ENCODE assay signal across 21 cellular contexts in the genomic region with DNA sequence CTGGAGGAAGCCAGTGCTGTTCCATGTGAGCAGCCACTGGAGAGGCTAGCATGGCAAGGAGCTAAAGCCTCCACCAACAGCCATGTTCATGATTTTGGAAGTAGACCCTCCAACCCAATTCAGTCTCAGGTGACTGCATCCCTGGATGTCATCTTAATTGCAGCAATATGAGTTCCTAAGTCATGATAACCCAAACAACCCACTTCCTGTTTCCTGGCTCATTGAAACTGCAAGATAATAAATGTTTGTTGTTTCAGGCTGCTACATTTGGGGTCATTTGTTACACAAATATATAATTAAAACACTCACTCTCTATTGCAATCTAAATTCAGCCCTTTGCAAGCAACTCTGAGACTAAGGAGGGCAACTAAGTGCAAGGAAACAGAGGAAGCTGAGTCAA.
DNase-seq lines count a peak whose midpoint lies in the region; ATAC-seq, FAIRE-seq and TF ChIP-seq lines count a peak whose summit lies in the region.
"Had no signal": no experiment of that assay in that cellular context is flagged by ENCODE, and none has a peak within 500 bp of the region (broad histone marks: within the 10 kb centered on the region; RNA-seq: fewer than 3 reads in every experiment).

No MANE protein-coding gene starts in this region.

- no peaks in the 10 kb centered on the region for H3K9me1 ChIP-seq in endothelial cell of umbilical vein (replicated peaks; ENCODE audit: control insufficient read depth, extremely low read depth, insufficient read depth, low read length)

- no peak for FAIRE-seq in endothelial cell of umbilical vein (lab: Jason Lieb, UNC)

- H3K79me2 ChIP-seq in endothelial cell of umbilical vein (ENCODE audit: control insufficient read depth, insufficient read depth, low read length), result no peaks in the 10 kb centered on the region

- BruUV-seq in endothelial cell of umbilical vein (replicated peaks; lab: Mats Ljungman, UMichigan), result no TSS peak

- TF ChIP-seq CTCF in endothelial cell of umbilical vein (IDR thresholded peaks at IDR 0.05; ENCODE audit: extremely low read depth in 1 of 2, insufficient read depth in 1 of 2, low read depth in 1 of 2, low read length in 2 of 2) (no peak), gastrocnemius medialis (IDR thresholded peaks at IDR 0.05 in 4 of 5, conservative IDR thresholded peaks at IDR 0.05 in 1 of 5) (no peak), heart left ventricle (IDR thresholded peaks at IDR 0.05) (no peak)

- H3K4me1 ChIP-seq in BLaER1, result peaks cover 15% of the 10 kb centered on the region
- peaks cover 0 to 20% (median 17%) of the 10 kb centered on the region in 10 experiments; a peak in 17 of 20 replicates for H3K4me1 ChIP-seq in BLaER1 treated with 17β-estradiol and CSF1 and Interleukin-3, amounts not matched to agents 10 nM and 100 nM
- H3K4me1 ChIP-seq in endothelial cell of umbilical vein (ENCODE audit: control insufficient read depth, extremely low read depth, insufficient read depth, low read length), result no peaks in the 10 kb centered on the region
- H3K4me1 ChIP-seq in gastrocnemius medialis, result no peaks in the 10 kb centered on the region
- peaks cover 0 to 3% (median 0%) of the 10 kb centered on the region in 12 donors for H3K4me1 ChIP-seq in heart left ventricle

- DNase-seq in NCI-H748 treated with DMSO at 0.1 percent for 48 hours (lab: John Stamatoyannopoulos, UW) (peak; percentile 66), endothelial cell of umbilical vein (ENCODE audit: low read depth, low spot score) (peak; percentile 12), gastrocnemius medialis (no peak), EL (no peak), heart left ventricle (no peak)
- DNase-seq: CD8-positive, alpha-beta memory T cell; DMS 273 treated with DMSO at 0.1 percent for 48 hours; DND-41; GOT3; NCI-H1092; NCI-H1417 treated with DMSO at 0.1 percent for 48 hours; NCI-H187 treated with DMSO at 0.1 percent for 48 hours; NCI-H446; NCI-H524 treated with DMSO at 0.1 percent for 48 hours; PC-9; T-cell had no signal

- H3K27ac ChIP-seq in BLaER1 (no peak overlapping the region), endothelial cell of umbilical vein (ENCODE audit: insufficient read depth, low read depth, low read length) (no peak overlapping the region), gastrocnemius medialis (no peak overlapping the region), heart left ventricle (no peak overlapping the region)
- no peak overlapping the region for H3K27ac ChIP-seq in BLaER1 treated with 17β-estradiol and CSF1 and Interleukin-3, amounts not matched to agents 10 nM and 100 nM
- H3K27ac ChIP-seq: PC-9 had no signal

- H2AFZ ChIP-seq in endothelial cell of umbilical vein (ENCODE audit: low read depth, low read length), result no peak overlapping the region
- H2AFZ ChIP-seq: PC-9 had no signal

- H4K20me1 ChIP-seq in BLaER1 (no peaks in the 10 kb centered on the region), endothelial cell of umbilical vein (replicated peaks; ENCODE audit: control insufficient read depth, extremely low read depth, insufficient read depth, low read length) (no peaks in the 10 kb centered on the region)
- H4K20me1 ChIP-seq in BLaER1 treated with 17β-estradiol and CSF1 and Interleukin-3, amounts not matched to agents 10 nM and 100 nM, result no peaks in the 10 kb centered on the region

- in situ Hi-C loops in gastrocnemius medialis (cut with MboI; ENCODE audit: low sequenced_read_pairs in 4 of 4), result no loop called here

- ATAC-seq in gastrocnemius medialis, result no peak
- ATAC-seq in heart left ventricle, result no peak
- ATAC-seq in GM21825 (IDR thresholded peaks at IDR 0.05; ENCODE audit: unreplicated experiment), result no peak
- ATAC-seq: HCT116, Right ventricle myocardium inferior, T-cell had no signal

- TF ChIP-seq POLR2A in endothelial cell of umbilical vein (IDR thresholded peaks at IDR 0.05; ENCODE audit: low read depth, low read length) (no peak), gastrocnemius medialis (IDR thresholded peaks at IDR 0.05) (no peak), heart left ventricle (IDR thresholded peaks at IDR 0.05) (no peak)

- dilution Hi-C loops in endothelial cell of umbilical vein (cut with MboI; ENCODE audit: extremely low pct_ligation_motif_present, low sequenced_read_pairs), result no loop called here

- CTCF ChIA-PET in endothelial cell of umbilical vein (lab: Charles Lee), result no interaction called here

- intact Hi-C loops in endothelial cell of umbilical vein (cut with micrococcal nuclease), result no loop called here
- intact Hi-C loops in gastrocnemius medialis (cut with DNase I; ENCODE audit: low total_unique reads), result no loop called here
- intact Hi-C loops in heart left ventricle (cut with DNase I), result no loop called here

- POLR2A ChIA-PET in endothelial cell of umbilical vein (lab: Charles Lee), result no interaction called here

- H3K4me2 ChIP-seq in BLaER1 (peak overlapping the region; percentile 37; the same call in 1 of the 2 replicates), endothelial cell of umbilical vein (ENCODE audit: insufficient read depth, low read length) (no peak overlapping the region)
- peak overlapping the region in 9 of 11 experiments; percentile 6 to 49 (median 30); a peak in 15 of 22 replicates for H3K4me2 ChIP-seq in BLaER1 treated with 17β-estradiol and CSF1 and Interleukin-3, amounts not matched to agents 10 nM and 100 nM
- H3K4me2 ChIP-seq: PC-9 had no signal

- H3K4me3 ChIP-seq in BLaER1 (no peak overlapping the region), endothelial cell of umbilical vein (replicated peaks in 1 of 3; ENCODE audit: insufficient read depth in 1 of 3, low read depth in 1 of 3, low read length in 3 of 3) (no peak overlapping the region), gastrocnemius medialis (no peak overlapping the region), heart left ventricle (no peak overlapping the region)
- H3K4me3 ChIP-seq in BLaER1 treated with 17β-estradiol and CSF1 and Interleukin-3, amounts not matched to agents 10 nM and 100 nM, result no peak overlapping the region
- H3K4me3 ChIP-seq: PC-9 had no signal

- H3K27me3 ChIP-seq in BLaER1 (no peaks in the 10 kb centered on the region), endothelial cell of umbilical vein (ENCODE audit: control insufficient read depth in 2 of 2, insufficient read depth in 2 of 2, low read length in 2 of 2) (peaks cover 0 to 2% of the 10 kb centered on the region in 2 experiments), gastrocnemius medialis (no peaks in the 10 kb centered on the region), heart left ventricle (no peaks in the 10 kb centered on the region)
- H3K27me3 ChIP-seq in BLaER1 treated with 17β-estradiol and CSF1 and Interleukin-3, amounts not matched to agents 10 nM and 100 nM, result no peaks in the 10 kb centered on the region

- H3K9me3 ChIP-seq in BLaER1 (no peaks in the 10 kb centered on the region), endothelial cell of umbilical vein (replicated peaks; ENCODE audit: control insufficient read depth, insufficient read depth, low read length) (no peaks in the 10 kb centered on the region), gastrocnemius medialis (no peaks in the 10 kb centered on the region), heart left ventricle (peaks cover 0 to 6% (median 0%) of the 10 kb centered on the region in 12 donors)
- H3K9me3 ChIP-seq in BLaER1 treated with 17β-estradiol and CSF1 and Interleukin-3, amounts not matched to agents 10 nM and 100 nM (replicated peaks in 1 of 11), result peaks cover 0 to 3% (median 0%) of the 10 kb centered on the region in 11 experiments; a peak in 1 of 22 replicates

- H3K36me3 ChIP-seq in BLaER1 (no peaks in the 10 kb centered on the region), endothelial cell of umbilical vein (ENCODE audit: control insufficient read depth in 2 of 2, extremely low read depth in 1 of 2, insufficient read depth in 2 of 2, low read length in 2 of 2) (no peaks in the 10 kb centered on the region), gastrocnemius medialis (no peaks in the 10 kb centered on the region), heart left ventricle (no peaks in the 10 kb centered on the region)
- no peaks in the 10 kb centered on the region for H3K36me3 ChIP-seq in BLaER1 treated with 17β-estradiol and CSF1 and Interleukin-3, amounts not matched to agents 10 nM and 100 nM

- no peak overlapping the region for H3K9ac ChIP-seq in BLaER1
- no peak overlapping the region for H3K9ac ChIP-seq in BLaER1 treated with 17β-estradiol and CSF1 and Interleukin-3, amounts not matched to agents 10 nM and 100 nM
- no peak overlapping the region for H3K9ac ChIP-seq in endothelial cell of umbilical vein (replicated peaks; ENCODE audit: extremely low read depth, insufficient read depth, low read length)

TF ChIP-seq in endothelial cell of umbilical vein, 7 proteins besides CTCF, POLR2A, EP300 and RAD21:
- TF ChIP-seq JUN (IDR thresholded peaks at IDR 0.05; ENCODE audit: borderline replicate concordance, insufficient read depth, insufficient read length, low read depth) (no peak), FOS (IDR thresholded peaks at IDR 0.05; ENCODE audit: borderline replicate concordance, insufficient read depth, low read length) (no peak), MAX (IDR thresholded peaks at IDR 0.05; ENCODE audit: insufficient read depth, insufficient read length) (no peak), GATA2 (IDR thresholded peaks at IDR 0.05; ENCODE audit: insufficient read depth, insufficient read length, low read depth, low read length) (no peak), MYC (IDR thresholded peaks at IDR 0.05; ENCODE audit: low read depth, low read length) (no peak), EZH2 (IDR thresholded peaks at IDR 0.05; ENCODE audit: borderline replicate concordance, low read depth, low read length, severe bottlenecking) (no peak), POLR2AphosphoS5 (IDR thresholded peaks at IDR 0.05; ENCODE audit: insufficient read depth, low read depth, low read length) (no peak)

Comparison
In these comparisons a context has a peak if more than half of its experiments do, and no peak if none do; other contexts are left out.
1. DNase-seq: peak in NCI-H748 treated with DMSO at 0.1 percent for 48 hours (single experiment) and endothelial cell of umbilical vein (single experiment); none in gastrocnemius medialis (0 of 2), EL (single experiment) and heart left ventricle (0 of 5).